Comparison of ENCODE assay signal across 17 cellular contexts in the genomic region with DNA sequence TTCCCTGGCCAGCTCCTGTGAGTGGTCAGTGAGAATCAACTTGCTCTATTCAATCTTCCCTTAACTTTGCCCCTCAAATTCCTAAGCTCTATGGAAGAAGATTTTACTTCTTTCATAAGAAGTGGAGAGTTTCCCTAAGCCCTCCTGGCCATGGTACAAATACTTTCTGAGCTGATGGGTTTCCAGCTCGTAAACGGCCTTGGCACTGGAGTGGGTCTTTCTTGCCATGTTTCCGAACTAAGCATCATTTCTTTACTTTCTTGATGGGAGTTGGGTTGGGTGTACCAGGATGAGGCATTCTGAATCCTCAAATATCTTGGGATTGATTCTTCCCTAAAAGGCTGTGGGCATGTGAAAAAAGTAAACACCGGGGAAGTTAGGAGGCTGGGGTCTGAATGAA.
DNase-seq lines count a peak whose midpoint lies in the region; FAIRE-seq and TF ChIP-seq lines count a peak whose summit lies in the region.
"Had no signal": no experiment of that assay in that cellular context is flagged by ENCODE, and none has a peak within 500 bp of the region (broad histone marks: within the 10 kb centered on the region; RNA-seq: fewer than 3 reads in every experiment).

No MANE protein-coding gene starts in this region.

- H3K9ac ChIP-seq in mucosa of rectum (ENCODE audit: low read depth in 1 of 2, low read length in 2 of 2) (no peak overlapping the region), kidney (ENCODE audit: low read length in 2 of 2) (no peak overlapping the region)
- H3K9ac ChIP-seq: BLaER1 treated with 17β-estradiol and CSF1 and Interleukin-3, amounts not matched to agents 10 nM and 100 nM had no signal

- peaks cover 11% of the 10 kb centered on the region for H3K9me3 Mint-ChIP-seq in glutamatergic neuron (ENCODE audit: unreplicated experiment)

- H3K4me3 ChIP-seq in Peyer's patch (no peak overlapping the region), mucosa of rectum (ENCODE audit: low read length in 2 of 2) (no peak overlapping the region), thyroid gland (replicated peaks in 1 of 3) (no peak overlapping the region), kidney (ENCODE audit: low read length in 2 of 2) (no peak overlapping the region)
- H3K4me3 ChIP-seq: BLaER1 treated with 17β-estradiol and CSF1 and Interleukin-3, amounts not matched to agents 10 nM and 100 nM; body of pancreas had no signal

- TF ChIP-seq POLR2A in Peyer's patch (IDR thresholded peaks at IDR 0.05) (no peak), thyroid gland (IDR thresholded peaks at IDR 0.05) (no peak)

- H3K36me3 ChIP-seq in Peyer's patch (no peaks in the 10 kb centered on the region), mucosa of rectum (ENCODE audit: control insufficient read depth in 2 of 2, insufficient read depth in 2 of 2, low read length in 2 of 2) (no peaks in the 10 kb centered on the region), thyroid gland (no peaks in the 10 kb centered on the region), kidney (ENCODE audit: control insufficient read depth in 1 of 2, insufficient read depth in 2 of 2, low read length in 2 of 2) (no peaks in the 10 kb centered on the region)
- H3K36me3 ChIP-seq: BLaER1 treated with 17β-estradiol and CSF1 and Interleukin-3, amounts not matched to agents 10 nM and 100 nM had no signal

- intact Hi-C loops in thyroid gland (cut with DNase I) (no loop called here), kidney (cut with DNase I) (no loop called here)

- no peak for FAIRE-seq in kidney (lab: Jason Lieb, UNC)

- no peaks in the 10 kb centered on the region for H3K4me1 Mint-ChIP-seq in glutamatergic neuron (ENCODE audit: low read depth, unreplicated experiment)

- H3K27ac ChIP-seq in Peyer's patch (peak overlapping the region; percentile 33 to 77 (median 56)), mucosa of rectum (ENCODE audit: low read depth in 2 of 2, low read length in 2 of 2) (peak overlapping the region; percentile 57 to 72), thyroid gland (peak overlapping the region in 2 of 3 donors; percentile 65 to 67), kidney (ENCODE audit: low read depth in 2 of 2, low read length in 2 of 2) (no peak overlapping the region)
- H3K27ac ChIP-seq: BLaER1 treated with 17β-estradiol and CSF1 and Interleukin-3, amounts not matched to agents 10 nM and 100 nM; body of pancreas had no signal

- H3K4me3 Mint-ChIP-seq in glutamatergic neuron (ENCODE audit: unreplicated experiment) = no peak overlapping the region
- H3K4me3 Mint-ChIP-seq: nephron progenitor cell had no signal

- in situ Hi-C loops in KBM-7 (cut with MboI; ENCODE audit: low pct_unique_long_range_greater_than_20kb, low sequenced_read_pairs) = no loop called here

- TF ChIP-seq CTCF in Peyer's patch (IDR thresholded peaks at IDR 0.05) (no peak), thyroid gland (IDR thresholded peaks at IDR 0.05) (no peak), kidney (IDR thresholded peaks at IDR 0.05; ENCODE audit: borderline replicate concordance, extremely low read depth, insufficient read depth) (no peak), glutamatergic neuron (IDR thresholded peaks at IDR 0.05; ENCODE audit: partially characterized antibody, unreplicated experiment) (no peak)

- WGBS in thyroid gland, 2 donors = 77 to 81% methylated on average over 4 of the region's 4 CpGs

- H3K27me3 ChIP-seq in Peyer's patch (no peaks in the 10 kb centered on the region), mucosa of rectum (ENCODE audit: control insufficient read depth in 2 of 2, insufficient read depth in 2 of 2, low read length in 2 of 2) (no peaks in the 10 kb centered on the region), thyroid gland (no peaks in the 10 kb centered on the region)
- H3K27me3 ChIP-seq: BLaER1 treated with 17β-estradiol and CSF1 and Interleukin-3, amounts not matched to agents 10 nM and 100 nM; body of pancreas had no signal

- no peaks in the 10 kb centered on the region for H3K9me3 ChIP-seq in Peyer's patch
- no peaks in the 10 kb centered on the region for H3K9me3 ChIP-seq in mucosa of rectum (ENCODE audit: control insufficient read depth in 2 of 2, low read length in 2 of 2)
- no peaks in the 10 kb centered on the region for H3K9me3 ChIP-seq in thyroid gland
- H3K9me3 ChIP-seq in kidney (ENCODE audit: control insufficient read depth in 1 of 2, low read length in 2 of 2) = peaks cover 0 to 5% of the 10 kb centered on the region in 2 donors
- H3K9me3 ChIP-seq: body of pancreas had no signal

- no peaks in the 10 kb centered on the region for H3K4me1 ChIP-seq in Peyer's patch
- no peaks in the 10 kb centered on the region for H3K4me1 ChIP-seq in mucosa of rectum (ENCODE audit: control insufficient read depth in 2 of 2, insufficient read depth in 2 of 2, low read length in 2 of 2)
- peaks cover 7 to 10% of the 10 kb centered on the region in 2 donors for H3K4me1 ChIP-seq in thyroid gland
- H3K4me1 ChIP-seq in kidney (ENCODE audit: control insufficient read depth in 1 of 2, insufficient read depth in 1 of 2, low read depth in 1 of 2, low read length in 2 of 2) = no peaks in the 10 kb centered on the region
- H3K4me1 ChIP-seq: BLaER1 treated with 17β-estradiol and CSF1 and Interleukin-3, amounts not matched to agents 10 nM and 100 nM had no signal

- DNase-seq in Peyer's patch = peak in 1 of 3 donors; percentile 34
- peak; percentile 29 for DNase-seq in fibroblast of gingiva (ENCODE audit: low read depth)
- no peak for DNase-seq in thyroid gland
- no peak for DNase-seq in kidney
- no peak for DNase-seq in glutamatergic neuron
- no peak for DNase-seq in SKM-1 (lab: John Stamatoyannopoulos, UW; ENCODE audit: unreplicated experiment)
- no peak for DNase-seq in KBM-7
- DNase-seq: activated CD4-positive, alpha-beta T cell treated with anti-CD3 and anti-CD28 coated beads for 1 hour; erythroblast; KG1; NCI-H2081; nephron progenitor cell; stimulated activated CD4-positive, alpha-beta T cell treated with anti-CD3 and anti-CD28 coated beads, Interleukin-15, amount 100 ng/mL, for 24 hours; stimulated activated CD8-positive, alpha-beta memory T cell treated with anti-CD3 and anti-CD28 coated beads, Interleukin-4, amount 100 ng/mL, for 48 hours had no signal

- H3K27ac Mint-ChIP-seq in glutamatergic neuron (ENCODE audit: unreplicated experiment) = no peak overlapping the region
- H3K27ac Mint-ChIP-seq: nephron progenitor cell had no signal

- H3K27me3 Mint-ChIP-seq in glutamatergic neuron (ENCODE audit: unreplicated experiment) = peaks cover 8% of the 10 kb centered on the region

- H3K36me3 Mint-ChIP-seq in glutamatergic neuron (ENCODE audit: unreplicated experiment) = peaks cover 22% of the 10 kb centered on the region

Comparison
In these comparisons a context has a peak if more than half of its experiments do, and no peak if none do; other contexts are left out.
1. H3K27ac ChIP-seq: peak in Peyer's patch (4 of 4), mucosa of rectum (2 of 2) and thyroid gland (2 of 3); none in kidney (0 of 2).